1 cellular context compared by ENCODE assay signal in the genomic region with DNA sequence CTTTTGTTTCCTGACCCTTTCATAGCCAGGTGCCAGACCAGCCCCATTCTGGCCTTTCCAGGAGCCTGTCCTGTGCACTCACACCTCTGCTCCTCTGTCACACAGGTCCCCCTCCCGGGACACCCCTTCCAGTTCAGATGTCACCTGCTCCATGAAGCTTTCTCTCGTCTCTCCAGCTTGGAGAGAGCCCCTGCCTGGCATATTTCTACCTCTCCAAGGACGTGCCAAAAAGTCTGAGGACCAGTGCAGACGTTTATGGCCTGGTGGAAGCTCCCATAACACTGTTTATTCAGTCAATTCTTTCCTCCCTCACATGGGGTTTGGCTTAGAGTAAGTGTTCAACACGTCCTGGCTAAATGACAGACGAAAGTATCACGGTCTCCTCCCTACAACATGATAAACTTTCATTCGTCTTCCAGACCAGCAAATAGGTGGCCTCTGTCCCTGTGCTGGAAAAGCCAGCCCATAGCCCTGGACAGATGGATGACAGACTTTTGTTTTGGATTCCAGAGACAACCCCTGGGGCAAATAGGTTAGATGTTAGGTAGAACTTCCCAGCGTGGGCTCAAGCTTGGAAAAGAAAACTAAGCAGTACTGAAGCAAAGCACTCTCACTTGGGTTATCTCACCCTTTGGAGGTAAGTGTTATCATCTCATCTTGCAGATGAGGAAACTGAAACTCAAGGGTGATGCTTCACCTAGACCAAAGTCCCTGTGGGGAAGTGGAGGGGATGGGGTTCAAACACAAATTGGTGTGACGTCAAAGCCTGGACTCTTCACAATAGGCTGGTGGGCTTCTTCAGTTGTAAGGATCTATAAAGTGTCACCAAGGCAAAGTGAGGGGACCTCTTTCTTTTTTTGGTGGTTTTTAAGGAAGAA.
TF ChIP-seq lines count a peak whose summit lies in the region.

No MANE protein-coding gene starts in this region.

TF ChIP-seq in GM23338, 12 proteins besides CTCF, POLR2A, EP300 and RAD21 (continued from another document):
- TF ChIP-seq, protein P1, sequence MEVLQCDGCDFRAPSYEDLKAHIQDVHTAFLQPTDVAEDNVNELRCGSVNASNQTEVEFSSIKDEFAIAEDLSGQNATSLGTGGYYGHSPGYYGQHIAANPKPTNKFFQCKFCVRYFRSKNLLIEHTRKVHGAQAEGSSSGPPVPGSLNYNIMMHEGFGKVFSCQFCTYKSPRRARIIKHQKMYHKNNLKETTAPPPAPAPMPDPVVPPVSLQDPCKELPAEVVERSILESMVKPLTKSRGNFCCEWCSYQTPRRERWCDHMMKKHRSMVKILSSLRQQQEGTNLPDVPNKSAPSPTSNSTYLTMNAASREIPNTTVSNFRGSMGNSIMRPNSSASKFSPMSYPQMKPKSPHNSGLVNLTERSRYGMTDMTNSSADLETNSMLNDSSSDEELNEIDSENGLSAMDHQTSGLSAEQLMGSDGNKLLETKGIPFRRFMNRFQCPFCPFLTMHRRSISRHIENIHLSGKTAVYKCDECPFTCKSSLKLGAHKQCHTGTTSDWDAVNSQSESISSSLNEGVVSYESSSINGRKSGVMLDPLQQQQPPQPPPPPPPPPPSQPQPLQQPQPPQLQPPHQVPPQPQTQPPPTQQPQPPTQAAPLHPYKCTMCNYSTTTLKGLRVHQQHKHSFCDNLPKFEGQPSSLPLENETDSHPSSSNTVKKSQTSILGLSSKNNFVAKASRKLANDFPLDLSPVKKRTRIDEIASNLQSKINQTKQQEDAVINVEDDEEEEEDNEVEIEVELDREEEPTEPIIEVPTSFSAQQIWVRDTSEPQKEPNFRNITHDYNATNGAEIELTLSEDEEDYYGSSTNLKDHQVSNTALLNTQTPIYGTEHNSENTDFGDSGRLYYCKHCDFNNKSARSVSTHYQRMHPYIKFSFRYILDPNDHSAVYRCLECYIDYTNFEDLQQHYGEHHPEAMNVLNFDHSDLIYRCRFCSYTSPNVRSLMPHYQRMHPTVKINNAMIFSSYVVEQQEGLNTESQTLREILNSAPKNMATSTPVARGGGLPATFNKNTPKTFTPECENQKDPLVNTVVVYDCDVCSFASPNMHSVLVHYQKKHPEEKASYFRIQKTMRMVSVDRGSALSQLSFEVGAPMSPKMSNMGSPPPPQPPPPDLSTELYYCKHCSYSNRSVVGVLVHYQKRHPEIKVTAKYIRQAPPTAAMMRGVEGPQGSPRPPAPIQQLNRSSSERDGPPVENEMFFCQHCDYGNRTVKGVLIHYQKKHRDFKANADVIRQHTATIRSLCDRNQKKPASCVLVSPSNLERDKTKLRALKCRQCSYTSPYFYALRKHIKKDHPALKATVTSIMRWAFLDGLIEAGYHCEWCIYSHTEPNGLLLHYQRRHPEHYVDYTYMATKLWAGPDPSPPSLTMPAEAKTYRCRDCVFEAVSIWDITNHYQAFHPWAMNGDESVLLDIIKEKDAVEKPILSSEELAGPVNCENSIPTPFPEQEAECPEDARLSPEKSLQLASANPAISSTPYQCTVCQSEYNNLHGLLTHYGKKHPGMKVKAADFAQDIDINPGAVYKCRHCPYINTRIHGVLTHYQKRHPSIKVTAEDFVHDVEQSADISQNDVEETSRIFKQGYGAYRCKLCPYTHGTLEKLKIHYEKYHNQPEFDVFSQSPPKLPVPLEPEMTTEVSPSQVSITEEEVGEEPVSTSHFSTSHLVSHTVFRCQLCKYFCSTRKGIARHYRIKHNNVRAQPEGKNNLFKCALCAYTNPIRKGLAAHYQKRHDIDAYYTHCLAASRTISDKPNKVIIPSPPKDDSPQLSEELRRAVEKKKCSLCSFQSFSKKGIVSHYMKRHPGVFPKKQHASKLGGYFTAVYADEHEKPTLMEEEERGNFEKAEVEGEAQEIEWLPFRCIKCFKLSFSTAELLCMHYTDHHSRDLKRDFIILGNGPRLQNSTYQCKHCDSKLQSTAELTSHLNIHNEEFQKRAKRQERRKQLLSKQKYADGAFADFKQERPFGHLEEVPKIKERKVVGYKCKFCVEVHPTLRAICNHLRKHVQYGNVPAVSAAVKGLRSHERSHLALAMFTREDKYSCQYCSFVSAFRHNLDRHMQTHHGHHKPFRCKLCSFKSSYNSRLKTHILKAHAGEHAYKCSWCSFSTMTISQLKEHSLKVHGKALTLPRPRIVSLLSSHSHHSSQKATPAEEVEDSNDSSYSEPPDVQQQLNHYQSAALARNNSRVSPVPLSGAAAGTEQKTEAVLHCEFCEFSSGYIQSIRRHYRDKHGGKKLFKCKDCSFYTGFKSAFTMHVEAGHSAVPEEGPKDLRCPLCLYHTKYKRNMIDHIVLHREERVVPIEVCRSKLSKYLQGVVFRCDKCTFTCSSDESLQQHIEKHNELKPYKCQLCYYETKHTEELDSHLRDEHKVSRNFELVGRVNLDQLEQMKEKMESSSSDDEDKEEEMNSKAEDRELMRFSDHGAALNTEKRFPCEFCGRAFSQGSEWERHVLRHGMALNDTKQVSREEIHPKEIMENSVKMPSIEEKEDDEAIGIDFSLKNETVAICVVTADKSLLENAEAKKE (CRISPR knock-in tag; IDR thresholded peaks at IDR 0.05) = no peak
- no peak for TF ChIP-seq EZH2 (IDR thresholded peaks at IDR 0.05; ENCODE audit: low read depth, unreplicated experiment)
- TF ChIP-seq, protein P2, sequence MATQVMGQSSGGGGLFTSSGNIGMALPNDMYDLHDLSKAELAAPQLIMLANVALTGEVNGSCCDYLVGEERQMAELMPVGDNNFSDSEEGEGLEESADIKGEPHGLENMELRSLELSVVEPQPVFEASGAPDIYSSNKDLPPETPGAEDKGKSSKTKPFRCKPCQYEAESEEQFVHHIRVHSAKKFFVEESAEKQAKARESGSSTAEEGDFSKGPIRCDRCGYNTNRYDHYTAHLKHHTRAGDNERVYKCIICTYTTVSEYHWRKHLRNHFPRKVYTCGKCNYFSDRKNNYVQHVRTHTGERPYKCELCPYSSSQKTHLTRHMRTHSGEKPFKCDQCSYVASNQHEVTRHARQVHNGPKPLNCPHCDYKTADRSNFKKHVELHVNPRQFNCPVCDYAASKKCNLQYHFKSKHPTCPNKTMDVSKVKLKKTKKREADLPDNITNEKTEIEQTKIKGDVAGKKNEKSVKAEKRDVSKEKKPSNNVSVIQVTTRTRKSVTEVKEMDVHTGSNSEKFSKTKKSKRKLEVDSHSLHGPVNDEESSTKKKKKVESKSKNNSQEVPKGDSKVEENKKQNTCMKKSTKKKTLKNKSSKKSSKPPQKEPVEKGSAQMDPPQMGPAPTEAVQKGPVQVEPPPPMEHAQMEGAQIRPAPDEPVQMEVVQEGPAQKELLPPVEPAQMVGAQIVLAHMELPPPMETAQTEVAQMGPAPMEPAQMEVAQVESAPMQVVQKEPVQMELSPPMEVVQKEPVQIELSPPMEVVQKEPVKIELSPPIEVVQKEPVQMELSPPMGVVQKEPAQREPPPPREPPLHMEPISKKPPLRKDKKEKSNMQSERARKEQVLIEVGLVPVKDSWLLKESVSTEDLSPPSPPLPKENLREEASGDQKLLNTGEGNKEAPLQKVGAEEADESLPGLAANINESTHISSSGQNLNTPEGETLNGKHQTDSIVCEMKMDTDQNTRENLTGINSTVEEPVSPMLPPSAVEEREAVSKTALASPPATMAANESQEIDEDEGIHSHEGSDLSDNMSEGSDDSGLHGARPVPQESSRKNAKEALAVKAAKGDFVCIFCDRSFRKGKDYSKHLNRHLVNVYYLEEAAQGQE (IDR thresholded peaks at IDR 0.05; ENCODE audit: unreplicated experiment) = no peak
- no peak for TF ChIP-seq STAT1 (IDR thresholded peaks at IDR 0.05; ENCODE audit: unreplicated experiment)
- TF ChIP-seq, protein P3, sequence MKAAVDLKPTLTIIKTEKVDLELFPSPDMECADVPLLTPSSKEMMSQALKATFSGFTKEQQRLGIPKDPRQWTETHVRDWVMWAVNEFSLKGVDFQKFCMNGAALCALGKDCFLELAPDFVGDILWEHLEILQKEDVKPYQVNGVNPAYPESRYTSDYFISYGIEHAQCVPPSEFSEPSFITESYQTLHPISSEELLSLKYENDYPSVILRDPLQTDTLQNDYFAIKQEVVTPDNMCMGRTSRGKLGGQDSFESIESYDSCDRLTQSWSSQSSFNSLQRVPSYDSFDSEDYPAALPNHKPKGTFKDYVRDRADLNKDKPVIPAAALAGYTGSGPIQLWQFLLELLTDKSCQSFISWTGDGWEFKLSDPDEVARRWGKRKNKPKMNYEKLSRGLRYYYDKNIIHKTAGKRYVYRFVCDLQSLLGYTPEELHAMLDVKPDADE (IDR thresholded peaks at IDR 0.05) = no peak
- no peak for TF ChIP-seq CREB1 (CRISPR knock-in tag; IDR thresholded peaks at IDR 0.05; ENCODE audit: low read depth)
- no peak for TF ChIP-seq EZH2phosphoT487 (IDR thresholded peaks at IDR 0.05; ENCODE audit: unreplicated experiment)
